Comparison of ENCODE assay signal across 8 cellular contexts in genomic region chr3:21484323-21485154, GRCh38.
DNase-seq lines count a peak whose midpoint lies in the region; ATAC-seq and TF ChIP-seq lines count a peak whose summit lies in the region.

No MANE protein-coding gene starts in this region.

- DNase-seq in ELF-1 (ENCODE audit: low read depth, low spot score) (peak; percentile 77), H4 (ENCODE audit: low spot score) (peak; percentile 1), NCI-H1105 treated with DMSO at 0.1 percent for 48 hours (lab: John Stamatoyannopoulos, UW) (peak; percentile 34), head of caudate nucleus (peak in 41 of 42 donors; percentile 5 to 77 (median 50)), retinal pigment epithelial cell (ENCODE audit: low read depth) (no peak)
- peak; percentile 7 to 17 for DNase-seq in activated CD4-positive, alpha-beta T cell treated with anti-CD3 and anti-CD28 coated beads, Interleukin-2, amount 50 U/mL, for 48 hours
- DNase-seq in activated CD8-positive, alpha-beta memory T cell treated with anti-CD3 and anti-CD28 coated beads for 24 hours, result no peak

- no peak overlapping the region for H3K4me3 ChIP-seq in retinal pigment epithelial cell (ENCODE audit: low read length)

- no peak for ATAC-seq in HG03196 (IDR thresholded peaks at IDR 0.05; ENCODE audit: unreplicated experiment)

- peak; percentile 80 for TF ChIP-seq CTCF in retinal pigment epithelial cell (conservative IDR thresholded peaks at IDR 0.05; ENCODE audit: low read depth, low read length)

- intact Hi-C loops in head of caudate nucleus (cut with DNase I), result no loop called here

Comparison
In these comparisons a context has a peak if more than half of its experiments do, and no peak if none do; other contexts are left out.
1. DNase-seq: peak in ELF-1 (single experiment), H4 (single experiment), NCI-H1105 treated with DMSO at 0.1 percent for 48 hours (single experiment), activated CD4-positive, alpha-beta T cell treated with anti-CD3 and anti-CD28 coated beads, Interleukin-2, amount 50 U/mL, for 48 hours (2 of 2) and head of caudate nucleus (41 of 42); none in retinal pigment epithelial cell (single experiment) and activated CD8-positive, alpha-beta memory T cell treated with anti-CD3 and anti-CD28 coated beads for 24 hours (single experiment).